Comparison of ENCODE assay signal across 2 cellular contexts in genomic region chr7:35831208-35831607, GRCh38.
TF ChIP-seq lines count a peak whose summit lies in the region.

No MANE protein-coding gene starts in this region.

TF ChIP-seq in A549, 52 proteins besides CTCF, POLR2A, EP300 and RAD21 (continued from another document):
- TF ChIP-seq SMC3 (IDR thresholded peaks at IDR 0.05) (no peak), CBX8 (IDR thresholded peaks at IDR 0.05) (no peak), POLR2AphosphoS2 (conservative IDR thresholded peaks at IDR 0.05; ENCODE audit: low read length) (no peak), HDAC2 (IDR thresholded peaks at IDR 0.05) (no peak), HOXA7 (CRISPR knock-in tag; IDR thresholded peaks at IDR 0.05) (no peak), SREBF2 (IDR thresholded peaks at IDR 0.05) (no peak), CBX2 (IDR thresholded peaks at IDR 0.05; ENCODE audit: borderline replicate concordance, low read depth) (no peak), FOXS1 (CRISPR knock-in tag; IDR thresholded peaks at IDR 0.05) (no peak)
- TF ChIP-seq, protein P1, sequence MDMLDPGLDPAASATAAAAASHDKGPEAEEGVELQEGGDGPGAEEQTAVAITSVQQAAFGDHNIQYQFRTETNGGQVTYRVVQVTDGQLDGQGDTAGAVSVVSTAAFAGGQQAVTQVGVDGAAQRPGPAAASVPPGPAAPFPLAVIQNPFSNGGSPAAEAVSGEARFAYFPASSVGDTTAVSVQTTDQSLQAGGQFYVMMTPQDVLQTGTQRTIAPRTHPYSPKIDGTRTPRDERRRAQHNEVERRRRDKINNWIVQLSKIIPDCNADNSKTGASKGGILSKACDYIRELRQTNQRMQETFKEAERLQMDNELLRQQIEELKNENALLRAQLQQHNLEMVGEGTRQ (IDR thresholded peaks at IDR 0.05): no peak

TF ChIP-seq in K562, 482 proteins besides CTCF, POLR2A, EP300 and RAD21 (continued from another document):
- no peak for TF ChIP-seq ELF1 (tag; IDR thresholded peaks at IDR 0.05)
- no peak for TF ChIP-seq PHF20 (IDR thresholded peaks at IDR 0.05; ENCODE audit: partially characterized antibody)
- no peak for TF ChIP-seq SIN3B (IDR thresholded peaks at IDR 0.05; ENCODE audit: low read depth)
- no peak for TF ChIP-seq MIER1 (IDR thresholded peaks at IDR 0.05; ENCODE audit: low read depth)
- no peak for TF ChIP-seq BCL6 (CRISPR knock-in tag; IDR thresholded peaks at IDR 0.05)
- no peak for TF ChIP-seq ZBED1 (IDR thresholded peaks at IDR 0.05)
